ENCODE assay signal across 19 cellular contexts in the genomic region with DNA sequence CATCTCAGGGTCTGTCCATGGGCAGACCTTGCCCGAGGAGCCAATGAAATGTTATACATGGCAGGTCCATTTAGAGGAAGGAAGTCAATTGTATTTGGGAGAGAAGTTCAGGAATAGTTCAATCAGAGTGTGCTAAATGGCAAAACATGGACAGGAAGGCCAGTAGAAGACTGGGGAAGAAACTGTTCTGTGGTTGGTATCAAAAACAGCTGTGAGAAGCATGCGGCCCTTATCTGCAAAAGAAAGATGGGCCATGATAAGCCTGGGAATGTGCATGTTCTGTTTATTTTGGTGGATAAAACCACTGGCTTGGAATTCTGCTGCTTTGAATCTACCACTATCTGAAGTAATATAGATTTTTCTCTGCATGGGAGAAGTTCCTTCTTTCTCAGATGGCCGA.
DNase-seq lines count a peak whose midpoint lies in the region; ATAC-seq and TF ChIP-seq lines count a peak whose summit lies in the region.
"Had no signal": no experiment of that assay in that cellular context is flagged by ENCODE, and none has a peak within 500 bp of the region (broad histone marks: within the 10 kb centered on the region; RNA-seq: fewer than 3 reads in every experiment).

No MANE protein-coding gene starts in this region.

- H3K4me1 Mint-ChIP-seq in activated CD8-positive, alpha-beta memory T cell treated with anti-CD3 and anti-CD28 coated beads, Interleukin-2, amount 10 ng/mL, durations not matched to agents 7 days and 5 days, result peaks cover 9% of the 10 kb centered on the region

- no peak overlapping the region for H2AFZ ChIP-seq in trophoblast cell (ENCODE audit: insufficient read depth, low read length, poor library complexity)
- H2AFZ ChIP-seq: GM23248 had no signal

- no peak overlapping the region for H3K9ac ChIP-seq in trophoblast cell (ENCODE audit: low read length)
- H3K9ac ChIP-seq: BLaER1 treated with 17β-estradiol and CSF1 and Interleukin-3, amounts not matched to agents 10 nM and 100 nM; GM23248 had no signal

- TF ChIP-seq CTCF in fibroblast of villous mesenchyme (IDR thresholded peaks at IDR 0.05; ENCODE audit: insufficient read depth, low read depth, low read length) (no peak), foreskin fibroblast (IDR thresholded peaks at IDR 0.05; ENCODE audit: low read depth, low read length) (no peak)

- H4K91ac ChIP-seq in trophoblast cell (ENCODE audit: low read depth, low read length), result no peak overlapping the region

- no peak overlapping the region for H3K27ac ChIP-seq in trophoblast cell (ENCODE audit: low read depth, low read length)
- H3K27ac ChIP-seq: 22Rv1; BLaER1 treated with 17β-estradiol and CSF1 and Interleukin-3, amounts not matched to agents 10 nM and 100 nM; GM23248 had no signal

- H3K9me3 Mint-ChIP-seq in activated CD8-positive, alpha-beta memory T cell treated with anti-CD3 and anti-CD28 coated beads, Interleukin-2, amount 10 ng/mL, durations not matched to agents 7 days and 5 days (ENCODE audit: low read depth), result no peaks in the 10 kb centered on the region
- H3K9me3 Mint-ChIP-seq: CD14-positive monocyte; CD4-positive, alpha-beta T cell; CD8-positive, alpha-beta memory T cell had no signal

- no peak overlapping the region for H2BK12ac ChIP-seq in trophoblast cell (ENCODE audit: low read length)

- H3K36me3 ChIP-seq in trophoblast cell (ENCODE audit: control insufficient read depth in 1 of 2, insufficient read depth in 2 of 2, low read length in 2 of 2), result no peaks in the 10 kb centered on the region
- H3K36me3 ChIP-seq: BE2C had no signal

- H3K4me2 ChIP-seq in trophoblast cell (ENCODE audit: low read length), result no peak overlapping the region
- H3K4me2 ChIP-seq: BLaER1 treated with 17β-estradiol and CSF1 and Interleukin-3, amounts not matched to agents 10 nM and 100 nM had no signal

- no peak overlapping the region for H2BK5ac ChIP-seq in trophoblast cell (ENCODE audit: low read depth, low read length, poor library complexity)

- no peaks in the 10 kb centered on the region for H3K27me3 ChIP-seq in trophoblast cell (ENCODE audit: insufficient read depth, low read length)
- H3K27me3 ChIP-seq: BE2C; BLaER1 treated with 17β-estradiol and CSF1 and Interleukin-3, amounts not matched to agents 10 nM and 100 nM had no signal

- H3K18ac ChIP-seq in trophoblast cell (ENCODE audit: low read length), result no peak overlapping the region

- no peak for DNase-seq in activated CD8-positive, alpha-beta memory T cell treated with anti-CD3 and anti-CD28 coated beads, Interleukin-2, amount 10 ng/mL, durations not matched to agents 7 days and 5 days
- no peak for DNase-seq in activated CD8-positive, alpha-beta memory T cell treated with anti-CD3 and anti-CD28 coated beads, Interleukin-2, amount 50 U/mL, for 48 hours
- peak; percentile 77 for DNase-seq in RPMI7951 (ENCODE audit: low read depth)
- peak; percentile 90 for DNase-seq in fibroblast of villous mesenchyme (ENCODE audit: low read depth)
- DNase-seq in trophoblast cell, result peak; percentile 18 to 65
- DNase-seq in foreskin fibroblast, result no peak
- DNase-seq in ureter (ENCODE audit: low spot score), result no peak
- DNase-seq in kidney tubule cell (ENCODE audit: low spot score), result no peak
- DNase-seq: BE2C; CD4-positive, alpha-beta T cell; CD8-positive, alpha-beta memory T cell; DMS 273 treated with DMSO at 0.1 percent for 48 hours; DMS79; GM23248; H7 had no signal

- H3K4me3 ChIP-seq in fibroblast of villous mesenchyme (ENCODE audit: low read depth, low read length) (no peak overlapping the region), trophoblast cell (ENCODE audit: low read depth, low read length) (no peak overlapping the region), foreskin fibroblast (ENCODE audit: low read depth in 1 of 2, low read length in 2 of 2) (no peak overlapping the region)
- H3K4me3 ChIP-seq: BLaER1 treated with 17β-estradiol and CSF1 and Interleukin-3, amounts not matched to agents 10 nM and 100 nM; GM23248 had no signal

- no peaks in the 10 kb centered on the region for H3K27me3 Mint-ChIP-seq in activated CD8-positive, alpha-beta memory T cell treated with anti-CD3 and anti-CD28 coated beads, Interleukin-2, amount 10 ng/mL, durations not matched to agents 7 days and 5 days
- H3K27me3 Mint-ChIP-seq: CD4-positive, alpha-beta T cell had no signal

- H3K4ac ChIP-seq in trophoblast cell (ENCODE audit: low read depth, low read length), result no peak overlapping the region

- H3K79me2 ChIP-seq in trophoblast cell (ENCODE audit: control insufficient read depth, insufficient read depth, low read length, poor library complexity), result no peaks in the 10 kb centered on the region

- H4K12ac ChIP-seq in trophoblast cell (ENCODE audit: low read depth, low read length), result no peak overlapping the region

- H2BK120ac ChIP-seq in trophoblast cell (ENCODE audit: insufficient read depth, low read length, poor library complexity), result no peak overlapping the region

- no peak overlapping the region for H2AK5ac ChIP-seq in trophoblast cell (ENCODE audit: low read length)

- CTCF ChIA-PET in activated CD8-positive, alpha-beta memory T cell treated with anti-CD3 and anti-CD28 coated beads, Interleukin-2, amount 10 ng/mL, durations not matched to agents 7 days and 5 days (lab: Charles Lee), result interaction anchor here (0.8 to 2.8 kb wide), 4 partner anchors 10 to 212 kb away, joined by 3 to 17 read pairs (median 5); no protein-coding TSS in a partner anchor

- H3K14ac ChIP-seq in trophoblast cell (ENCODE audit: low read length), result no peak overlapping the region

- H3K79me1 ChIP-seq in trophoblast cell (ENCODE audit: low read length), result no peaks in the 10 kb centered on the region

- H4K8ac ChIP-seq in trophoblast cell (ENCODE audit: low read depth, low read length), result no peak overlapping the region

- H3K36me3 Mint-ChIP-seq in activated CD8-positive, alpha-beta memory T cell treated with anti-CD3 and anti-CD28 coated beads, Interleukin-2, amount 10 ng/mL, durations not matched to agents 7 days and 5 days, result peaks cover 36% of the 10 kb centered on the region

- no peak for ATAC-seq in activated CD8-positive, alpha-beta memory T cell treated with anti-CD3 and anti-CD28 coated beads, Interleukin-2, amount 10 ng/mL, durations not matched to agents 7 days and 5 days
- ATAC-seq: HCT116 had no signal

- H3K4me1 ChIP-seq in trophoblast cell (ENCODE audit: control insufficient read depth in 1 of 2, insufficient read depth in 2 of 2, low read length in 2 of 2), result no peaks in the 10 kb centered on the region
- H3K4me1 ChIP-seq: BE2C; BLaER1 treated with 17β-estradiol and CSF1 and Interleukin-3, amounts not matched to agents 10 nM and 100 nM had no signal

- H3K27ac Mint-ChIP-seq in activated CD8-positive, alpha-beta memory T cell treated with anti-CD3 and anti-CD28 coated beads, Interleukin-2, amount 10 ng/mL, durations not matched to agents 7 days and 5 days, result peak overlapping the region; percentile 25
- H3K27ac Mint-ChIP-seq: CD4-positive, alpha-beta T cell; CD8-positive, alpha-beta memory T cell had no signal

- no peak overlapping the region for H3K23ac ChIP-seq in trophoblast cell (ENCODE audit: low read length)

- no CpG with 5 or more reads among the region's 3 CpGs for WGBS in trophoblast cell (ENCODE audit: extremely low coverage, insufficient coverage, insufficient read length)

- H3K9me3 ChIP-seq in trophoblast cell (ENCODE audit: insufficient read depth, low read depth, low read length), result no peaks in the 10 kb centered on the region
- H3K9me3 ChIP-seq: BE2C; BLaER1 treated with 17β-estradiol and CSF1 and Interleukin-3, amounts not matched to agents 10 nM and 100 nM had no signal

- no peak overlapping the region for H3K4me3 Mint-ChIP-seq in activated CD8-positive, alpha-beta memory T cell treated with anti-CD3 and anti-CD28 coated beads, Interleukin-2, amount 10 ng/mL, durations not matched to agents 7 days and 5 days
- H3K4me3 Mint-ChIP-seq: CD4-positive, alpha-beta T cell; CD8-positive, alpha-beta memory T cell had no signal

Comparison
In these comparisons a context has a peak if more than half of its experiments do, and no peak if none do; other contexts are left out.
1. DNase-seq: peak in RPMI7951 (single experiment), fibroblast of villous mesenchyme (single experiment) and trophoblast cell (2 of 2); none in activated CD8-positive, alpha-beta memory T cell treated with anti-CD3 and anti-CD28 coated beads, Interleukin-2, amount 10 ng/mL, durations not matched to agents 7 days and 5 days (single experiment), activated CD8-positive, alpha-beta memory T cell treated with anti-CD3 and anti-CD28 coated beads, Interleukin-2, amount 50 U/mL, for 48 hours (single experiment), foreskin fibroblast (0 of 2), ureter (single experiment) and kidney tubule cell (single experiment).